2 cellular contexts compared by ENCODE assay signal in the genomic region with DNA sequence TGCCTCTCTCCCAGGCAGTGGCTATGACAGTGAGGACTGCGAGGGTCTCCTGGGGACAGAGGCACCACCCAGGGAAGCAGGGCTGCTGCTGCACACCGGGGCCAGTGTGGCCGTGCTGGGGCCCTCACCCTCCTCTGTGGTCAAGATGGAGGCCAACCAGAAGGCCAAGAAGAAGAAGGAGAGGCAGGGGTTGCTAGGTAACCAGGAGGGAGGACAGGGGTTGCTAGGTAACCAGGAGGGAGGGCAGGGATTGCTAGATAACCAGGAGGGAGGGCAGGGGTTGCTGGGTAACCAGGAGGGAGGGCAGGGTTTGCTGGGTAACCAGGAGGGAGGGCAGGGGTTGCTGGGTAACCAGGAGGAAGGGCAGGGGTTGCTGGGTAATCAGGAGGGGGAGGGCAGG.
A peak's percentile ranks its signal among the peaks of the same experiment; 100 is the strongest.
TF ChIP-seq lines count a peak whose summit lies in the region.

No MANE protein-coding gene starts in this region.

TF ChIP-seq in IMR-90, 13 proteins besides CTCF, POLR2A, EP300 and RAD21:
- TF ChIP-seq CEBPB (IDR thresholded peaks at IDR 0.05; ENCODE audit: low read depth, low read length) (no peak), MAFK (IDR thresholded peaks at IDR 0.05; ENCODE audit: low read depth, low read length) (no peak), BHLHE40 (IDR thresholded peaks at IDR 0.05; ENCODE audit: low read depth, low read length) (no peak), MXI1 (IDR thresholded peaks at IDR 0.05; ENCODE audit: borderline replicate concordance, low read depth, low read length) (no peak), RFX5 (IDR thresholded peaks at IDR 0.05; ENCODE audit: low read depth, low read length) (no peak), CHD1 (IDR thresholded peaks at IDR 0.05; ENCODE audit: low read depth, low read length) (no peak), RCOR1 (IDR thresholded peaks at IDR 0.05; ENCODE audit: insufficient replicate concordance, low read length) (no peak), NFE2L2 (IDR thresholded peaks at IDR 0.05; ENCODE audit: low read depth, low read length) (no peak), FOS (IDR thresholded peaks at IDR 0.05; ENCODE audit: low read depth, low read length) (no peak), MAZ (IDR thresholded peaks at IDR 0.05; ENCODE audit: borderline replicate concordance, low read depth, low read length) (no peak), SMC3 (IDR thresholded peaks at IDR 0.05; ENCODE audit: low read depth, low read length) (no peak)
- TF ChIP-seq, protein P1, sequence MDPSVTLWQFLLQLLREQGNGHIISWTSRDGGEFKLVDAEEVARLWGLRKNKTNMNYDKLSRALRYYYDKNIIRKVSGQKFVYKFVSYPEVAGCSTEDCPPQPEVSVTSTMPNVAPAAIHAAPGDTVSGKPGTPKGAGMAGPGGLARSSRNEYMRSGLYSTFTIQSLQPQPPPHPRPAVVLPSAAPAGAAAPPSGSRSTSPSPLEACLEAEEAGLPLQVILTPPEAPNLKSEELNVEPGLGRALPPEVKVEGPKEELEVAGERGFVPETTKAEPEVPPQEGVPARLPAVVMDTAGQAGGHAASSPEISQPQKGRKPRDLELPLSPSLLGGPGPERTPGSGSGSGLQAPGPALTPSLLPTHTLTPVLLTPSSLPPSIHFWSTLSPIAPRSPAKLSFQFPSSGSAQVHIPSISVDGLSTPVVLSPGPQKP (IDR thresholded peaks at IDR 0.05; ENCODE audit: borderline replicate concordance, low read depth, low read length), result no peak
- TF ChIP-seq, protein P2, sequence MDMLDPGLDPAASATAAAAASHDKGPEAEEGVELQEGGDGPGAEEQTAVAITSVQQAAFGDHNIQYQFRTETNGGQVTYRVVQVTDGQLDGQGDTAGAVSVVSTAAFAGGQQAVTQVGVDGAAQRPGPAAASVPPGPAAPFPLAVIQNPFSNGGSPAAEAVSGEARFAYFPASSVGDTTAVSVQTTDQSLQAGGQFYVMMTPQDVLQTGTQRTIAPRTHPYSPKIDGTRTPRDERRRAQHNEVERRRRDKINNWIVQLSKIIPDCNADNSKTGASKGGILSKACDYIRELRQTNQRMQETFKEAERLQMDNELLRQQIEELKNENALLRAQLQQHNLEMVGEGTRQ (IDR thresholded peaks at IDR 0.05; ENCODE audit: low read depth, low read length), result no peak

TF ChIP-seq in K562, 482 proteins besides CTCF, POLR2A, EP300 and RAD21:
- no peak for TF ChIP-seq CHCHD3 (CRISPR knock-in tag; IDR thresholded peaks at IDR 0.05)
- TF ChIP-seq MCM5 (IDR thresholded peaks at IDR 0.05; ENCODE audit: low read depth), result no peak
- 0 out of 4 replicates have a peak, but pooled peaks of 1 of the 2 experiments have one; percentile 22 for TF ChIP-seq KDM1A (IDR thresholded peaks at IDR 0.05)
- TF ChIP-seq, protein P3, sequence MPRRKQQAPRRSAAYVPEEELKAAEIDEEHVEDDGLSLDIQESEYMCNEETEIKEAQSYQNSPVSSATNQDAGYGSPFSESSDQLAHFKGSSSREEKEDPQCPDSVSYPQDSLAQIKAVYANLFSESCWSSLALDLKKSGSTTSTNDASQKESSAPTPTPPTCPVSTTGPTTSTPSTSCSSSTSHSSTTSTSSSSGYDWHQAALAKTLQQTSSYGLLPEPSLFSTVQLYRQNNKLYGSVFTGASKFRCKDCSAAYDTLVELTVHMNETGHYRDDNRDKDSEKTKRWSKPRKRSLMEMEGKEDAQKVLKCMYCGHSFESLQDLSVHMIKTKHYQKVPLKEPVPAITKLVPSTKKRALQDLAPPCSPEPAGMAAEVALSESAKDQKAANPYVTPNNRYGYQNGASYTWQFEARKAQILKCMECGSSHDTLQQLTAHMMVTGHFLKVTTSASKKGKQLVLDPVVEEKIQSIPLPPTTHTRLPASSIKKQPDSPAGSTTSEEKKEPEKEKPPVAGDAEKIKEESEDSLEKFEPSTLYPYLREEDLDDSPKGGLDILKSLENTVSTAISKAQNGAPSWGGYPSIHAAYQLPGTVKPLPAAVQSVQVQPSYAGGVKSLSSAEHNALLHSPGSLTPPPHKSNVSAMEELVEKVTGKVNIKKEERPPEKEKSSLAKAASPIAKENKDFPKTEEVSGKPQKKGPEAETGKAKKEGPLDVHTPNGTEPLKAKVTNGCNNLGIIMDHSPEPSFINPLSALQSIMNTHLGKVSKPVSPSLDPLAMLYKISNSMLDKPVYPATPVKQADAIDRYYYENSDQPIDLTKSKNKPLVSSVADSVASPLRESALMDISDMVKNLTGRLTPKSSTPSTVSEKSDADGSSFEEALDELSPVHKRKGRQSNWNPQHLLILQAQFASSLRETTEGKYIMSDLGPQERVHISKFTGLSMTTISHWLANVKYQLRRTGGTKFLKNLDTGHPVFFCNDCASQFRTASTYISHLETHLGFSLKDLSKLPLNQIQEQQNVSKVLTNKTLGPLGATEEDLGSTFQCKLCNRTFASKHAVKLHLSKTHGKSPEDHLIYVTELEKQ (CRISPR knock-in tag; IDR thresholded peaks at IDR 0.05), result no peak
- TF ChIP-seq RFX1 (IDR thresholded peaks at IDR 0.05), result peak; percentile 84
- 0 out of 2 replicates have a peak, but pooled peaks have one; percentile 18 for TF ChIP-seq POLR2G (IDR thresholded peaks at IDR 0.05; ENCODE audit: low read depth, low read length)
- TF ChIP-seq RCOR1 (IDR thresholded peaks at IDR 0.05; ENCODE audit: borderline replicate concordance in 1 of 2, low read depth in 2 of 2, low read length in 2 of 2), result 0 out of 4 replicates have a peak, but pooled peaks of 1 of the 2 experiments have one; percentile 18
